ENCODE assay signal across 30 cellular contexts in genomic region chr13:109568273-109568900, GRCh38.
A peak's percentile ranks its signal among the peaks of the same experiment; 100 is the strongest.
DNase-seq lines count a peak whose midpoint lies in the region; ATAC-seq, FAIRE-seq and TF ChIP-seq lines count a peak whose summit lies in the region.
"Had no signal": no experiment of that assay in that cellular context is flagged by ENCODE, and none has a peak within 500 bp of the region (broad histone marks: within the 10 kb centered on the region; RNA-seq: fewer than 3 reads in every experiment).

No MANE protein-coding gene starts in this region.

- no peak overlapping the region for H4K5ac ChIP-seq in H1 (ENCODE audit: insufficient read length, low read depth, low read length)

- H3K4ac ChIP-seq in H1 (replicated peaks; ENCODE audit: insufficient read length, low read depth, low read length), result no peak overlapping the region

- peak overlapping the region; percentile 50; the same call in 1 of the 2 replicates for H2AFZ ChIP-seq in H1 (ENCODE audit: low read length)

- intact Hi-C loops in right lobe of liver (cut with DNase I) (no loop called here), left ventricle myocardium superior (cut with micrococcal nuclease) (no loop called here), heart left ventricle (cut with DNase I) (no loop called here)

- H3K4me3 ChIP-seq in H1 (ENCODE audit: extremely low read depth in 1 of 4, insufficient read depth in 2 of 4, low read depth in 3 of 4, low read length in 4 of 4), result no peak overlapping the region
- H3K4me3 ChIP-seq in right lobe of liver, result no peak overlapping the region
- H3K4me3 ChIP-seq in heart left ventricle, result no peak overlapping the region
- H3K4me3 ChIP-seq: SJCRH30, suprapubic skin, upper lobe of right lung had no signal

- H3K4me1 ChIP-seq in H1 (replicated peaks in 1 of 4; ENCODE audit: control insufficient read depth in 3 of 4, insufficient read depth in 4 of 4, low read length in 3 of 4) (no peaks in the 10 kb centered on the region), right lobe of liver (peaks cover 0 to 25% (median 5%) of the 10 kb centered on the region in 4 donors), heart left ventricle (peaks cover 0 to 4% (median 0%) of the 10 kb centered on the region in 12 donors)
- H3K4me1 ChIP-seq: SJCRH30, suprapubic skin, upper lobe of right lung had no signal

- peaks cover 18% of the 10 kb centered on the region for H3K4me1 Mint-ChIP-seq in activated naive CD4-positive, alpha-beta T cell treated with anti-CD3 and anti-CD28 coated beads, Interleukin-2, amount 50 U/mL, for 24 hours

- no peaks in the 10 kb centered on the region for H3K36me3 Mint-ChIP-seq in activated naive CD4-positive, alpha-beta T cell treated with anti-CD3 and anti-CD28 coated beads, Interleukin-2, amount 50 U/mL, for 24 hours
- H3K36me3 Mint-ChIP-seq: activated naive CD4-positive, alpha-beta T cell treated with anti-CD3 and anti-CD28 coated beads, Interleukin-2, amount 50 U/mL, for 72 hours; CD8-positive, alpha-beta memory T cell had no signal

- ATAC-seq in right lobe of liver, result peak; percentile 88 to 91 (median 90)
- ATAC-seq in left ventricle myocardium superior, result no peak
- ATAC-seq in heart left ventricle, result no peak
- no peak for ATAC-seq in GM18861 (IDR thresholded peaks at IDR 0.05; ENCODE audit: unreplicated experiment)
- ATAC-seq: activated naive CD4-positive, alpha-beta T cell treated with anti-CD3 and anti-CD28 coated beads, Interleukin-2, amount 50 U/mL, for 72 hours; activated T-helper 17 cell treated with anti-CD3 and anti-CD28 coated beads, Interleukin-2, amount 50 U/mL, for 72 hours; upper lobe of right lung had no signal

- no peaks in the 10 kb centered on the region for H3K23me2 ChIP-seq in H1 (ENCODE audit: low read depth, low read length)

- no peaks in the 10 kb centered on the region for H3K79me1 ChIP-seq in H1 (ENCODE audit: low read depth, low read length)

- no peak overlapping the region for H3K9ac ChIP-seq in H1 (replicated peaks in 1 of 4; ENCODE audit: extremely low read depth in 1 of 4, low read depth in 3 of 4, low read length in 3 of 4)
- H3K9ac ChIP-seq: KMS-11 had no signal

- TF ChIP-seq POLR2A in H1 (IDR thresholded peaks at IDR 0.05; ENCODE audit: control extremely low read depth in 1 of 2, low read depth in 2 of 2, low read length in 2 of 2) (no peak), right lobe of liver (IDR thresholded peaks at IDR 0.05) (peak; percentile 40), heart left ventricle (IDR thresholded peaks at IDR 0.05) (no peak)

- no peak overlapping the region for H2BK20ac ChIP-seq in H1 (ENCODE audit: low read length)

- no peak for DNase-seq in activated naive CD4-positive, alpha-beta T cell treated with Interleukin-2 at 50 U/mL for 16 hours
- DNase-seq in H1 (ENCODE audit: low read depth in 1 of 2, low spot score in 2 of 2) (no peak), right lobe of liver (no peak), left ventricle myocardium superior (no peak), heart left ventricle (no peak)
- DNase-seq in stimulated activated CD4-positive, alpha-beta T cell treated with anti-CD3 and anti-CD28 coated beads, Interleukin-2, amount 100 ng/mL, for 24 hours, result no peak
- DNase-seq: activated CD4-positive, alpha-beta T cell treated with anti-CD3 and anti-CD28 coated beads, Interleukin-2, amount 50 U/mL, for 48 hours; AML-193; anterior cingulate cortex; CD8-positive, alpha-beta memory T cell; dermis blood vessel endothelial cell; HCEC 1CT; NCI-H1436 treated with DMSO at 0.1 percent for 48 hours; NCI-H2107; NCI-H446; NCI-H82; right cardiac atrium; SJCRH30; stimulated activated CD4-positive, alpha-beta T cell treated with anti-CD3 and anti-CD28 coated beads, Interleukin-15, amount 100 ng/mL, for 24 hours; stimulated activated naive CD4-positive, alpha-beta T cell; T-helper 1 cell; upper lobe of right lung had no signal

- CTCF ChIA-PET in H1 (lab: Charles Lee; ENCODE audit: partially characterized antibody), result interaction anchor here (1.3 kb wide), 1 partner anchor 217 kb away, joined by 3 read pairs; no protein-coding TSS in a partner anchor

- no peak overlapping the region for H2AK5ac ChIP-seq in H1 (ENCODE audit: low read depth, low read length)

- H3K79me2 ChIP-seq in H1 (ENCODE audit: control insufficient read depth in 1 of 2, insufficient read depth in 2 of 2, low read length in 2 of 2), result no peaks in the 10 kb centered on the region

- no peak for TF ChIP-seq EP300 in H1 (IDR thresholded peaks at IDR 0.05; ENCODE audit: borderline replicate concordance in 1 of 2, low read depth in 2 of 2, low read length in 2 of 2)

- FAIRE-seq in H1 (lab: Jason Lieb, UNC), result no peak
- FAIRE-seq: GM19239 had no signal

- no peak overlapping the region for H3K14ac ChIP-seq in H1 (ENCODE audit: insufficient read length)

- no peaks in the 10 kb centered on the region for H3K27me3 Mint-ChIP-seq in activated naive CD4-positive, alpha-beta T cell treated with anti-CD3 and anti-CD28 coated beads, Interleukin-2, amount 50 U/mL, for 24 hours
- H3K27me3 Mint-ChIP-seq: activated T-helper 17 cell treated with anti-CD3 and anti-CD28 coated beads, Interleukin-2, amount 50 U/mL, for 72 hours had no signal

- no peaks in the 10 kb centered on the region for H3K9me3 ChIP-seq in H1 (ENCODE audit: insufficient read depth in 2 of 2, low read depth in 1 of 2, low read length in 1 of 2)
- no peaks in the 10 kb centered on the region for H3K9me3 ChIP-seq in right lobe of liver
- no peaks in the 10 kb centered on the region for H3K9me3 ChIP-seq in heart left ventricle
- H3K9me3 ChIP-seq: SJCRH30, suprapubic skin, upper lobe of right lung had no signal

- H3K36me3 ChIP-seq in H1 (ENCODE audit: control insufficient read depth in 2 of 4, insufficient read depth in 4 of 4, low read length in 3 of 4) (no peaks in the 10 kb centered on the region), right lobe of liver (no peaks in the 10 kb centered on the region), heart left ventricle (no peaks in the 10 kb centered on the region)
- H3K36me3 ChIP-seq: SJCRH30, suprapubic skin, upper lobe of right lung had no signal

- no peak overlapping the region for H4K8ac ChIP-seq in H1 (ENCODE audit: extremely low read depth, insufficient read depth, low read length)

- no peak overlapping the region for H3K18ac ChIP-seq in H1 (ENCODE audit: extremely low read depth, low read length)

- H3K23ac ChIP-seq in H1 (ENCODE audit: insufficient read length), result no peak overlapping the region

- no peak overlapping the region for H2BK12ac ChIP-seq in H1 (ENCODE audit: low read depth, low read length)

- H3K27ac ChIP-seq in H1 (ENCODE audit: low read depth, low read length) (no peak overlapping the region), right lobe of liver (peak overlapping the region; percentile 63 to 90 (median 88)), heart left ventricle (no peak overlapping the region)
- H3K27ac ChIP-seq: 22Rv1, KMS-11, SJCRH30, suprapubic skin, upper lobe of right lung had no signal

- no peak overlapping the region for H3K4me2 ChIP-seq in H1 (ENCODE audit: insufficient read depth in 1 of 2, low read depth in 2 of 2, low read length in 2 of 2)
- H3K4me2 ChIP-seq: KMS-11 had no signal

- no peak overlapping the region for H2BK5ac ChIP-seq in H1 (ENCODE audit: low read depth, low read length)

- H2BK120ac ChIP-seq in H1 (replicated peaks; ENCODE audit: low read depth, low read length), result no peak overlapping the region

- H2BK15ac ChIP-seq in H1 (ENCODE audit: low read length), result no peak overlapping the region

- POLR2A ChIA-PET in H1 (lab: Charles Lee; ENCODE audit: partially characterized antibody), result no interaction called here

- H3K56ac ChIP-seq in H1 (replicated peaks; ENCODE audit: insufficient read length, low read depth, low read length), result no peak overlapping the region

- H3K27me3 ChIP-seq in H1 (replicated peaks in 1 of 4; ENCODE audit: control insufficient read depth in 3 of 4, extremely low read depth in 1 of 4, insufficient read depth in 3 of 4, low read length in 3 of 4) (no peaks in the 10 kb centered on the region), right lobe of liver (no peaks in the 10 kb centered on the region), heart left ventricle (no peaks in the 10 kb centered on the region)
- H3K27me3 ChIP-seq: SJCRH30, suprapubic skin, upper lobe of right lung had no signal

- no peak overlapping the region for H3K4me3 Mint-ChIP-seq in activated naive CD4-positive, alpha-beta T cell treated with anti-CD3 and anti-CD28 coated beads, Interleukin-2, amount 50 U/mL, for 24 hours
- H3K4me3 Mint-ChIP-seq: activated T-helper 17 cell treated with anti-CD3 and anti-CD28 coated beads, Interleukin-2, amount 50 U/mL, for 72 hours; CD8-positive, alpha-beta memory T cell had no signal

- no peaks in the 10 kb centered on the region for H4K20me1 ChIP-seq in H1 (replicated peaks in 1 of 2; ENCODE audit: control insufficient read depth in 1 of 2, insufficient read depth in 2 of 2, low read length in 2 of 2)

- TF ChIP-seq RAD21 in H1 (IDR thresholded peaks at IDR 0.05 in 1 of 2, conservative IDR thresholded peaks at IDR 0.05 in 1 of 2; ENCODE audit: low read depth in 2 of 2, low read length in 2 of 2), result no peak

- TF ChIP-seq CTCF in H1 (IDR thresholded peaks at IDR 0.05; ENCODE audit: control extremely low read depth in 1 of 3, insufficient read depth in 1 of 3, low read depth in 1 of 3, low read length in 3 of 3), result no peak
- peak in 1 of 4 donors; percentile 5 for TF ChIP-seq CTCF in right lobe of liver (IDR thresholded peaks at IDR 0.05)
- no peak for TF ChIP-seq CTCF in heart left ventricle (IDR thresholded peaks at IDR 0.05)

- H3K27ac Mint-ChIP-seq in activated naive CD4-positive, alpha-beta T cell treated with anti-CD3 and anti-CD28 coated beads, Interleukin-2, amount 50 U/mL, for 24 hours, result peak overlapping the region; percentile 1
- H3K27ac Mint-ChIP-seq: activated naive CD4-positive, alpha-beta T cell treated with anti-CD3 and anti-CD28 coated beads, Interleukin-2, amount 50 U/mL, for 72 hours; activated T-helper 17 cell treated with anti-CD3 and anti-CD28 coated beads, Interleukin-2, amount 50 U/mL, for 72 hours had no signal

- 97% methylated on average over 4 of the region's 4 CpGs; no CpG with 5 or more reads in 1 of the 2 experiments for WGBS in H1 (ENCODE audit: extremely low coverage in 1 of 2, insufficient coverage in 1 of 2, insufficient read length in 1 of 2, insufficient replicate concordance in 2 of 2, low coverage in 1 of 2, low lambda C conversion rate in 2 of 2, missing lambda C conversion rate in 1 of 2), 2 experiments
- WGBS in right lobe of liver (ENCODE audit: insufficient coverage, low coverage, low lambda C conversion rate, missing lambda C conversion rate), result 25% methylated on average over 4 of the region's 4 CpGs
- 53 to 67% (median 61%) methylated on average over 4 of the region's 4 CpGs for WGBS in heart left ventricle, 4 donors

- no peaks in the 10 kb centered on the region for H3K9me3 Mint-ChIP-seq in activated naive CD4-positive, alpha-beta T cell treated with anti-CD3 and anti-CD28 coated beads, Interleukin-2, amount 50 U/mL, for 24 hours
- H3K9me3 Mint-ChIP-seq: activated naive CD4-positive, alpha-beta T cell treated with anti-CD3 and anti-CD28 coated beads, Interleukin-2, amount 50 U/mL, for 72 hours; activated T-helper 17 cell treated with anti-CD3 and anti-CD28 coated beads, Interleukin-2, amount 50 U/mL, for 72 hours had no signal

- no peak overlapping the region for H4K91ac ChIP-seq in H1 (replicated peaks; ENCODE audit: insufficient read length, low read length)

TF ChIP-seq in H1, 55 proteins besides CTCF, POLR2A, EP300 and RAD21 (continues in another document):
- TF ChIP-seq SUZ12 (IDR thresholded peaks at IDR 0.05; ENCODE audit: low read length), result no peak

Comparison
In these comparisons a context has a peak if more than half of its experiments do, and no peak if none do; other contexts are left out.
1. H3K27ac ChIP-seq: peak in right lobe of liver (3 of 3); none in H1 (single experiment) and heart left ventricle (0 of 12).
2. ATAC-seq: peak in right lobe of liver (4 of 4); none in left ventricle myocardium superior (single experiment), heart left ventricle (0 of 4) and GM18861 (single experiment).